ENCODE assay signal across 8 cellular contexts in the genomic region with DNA sequence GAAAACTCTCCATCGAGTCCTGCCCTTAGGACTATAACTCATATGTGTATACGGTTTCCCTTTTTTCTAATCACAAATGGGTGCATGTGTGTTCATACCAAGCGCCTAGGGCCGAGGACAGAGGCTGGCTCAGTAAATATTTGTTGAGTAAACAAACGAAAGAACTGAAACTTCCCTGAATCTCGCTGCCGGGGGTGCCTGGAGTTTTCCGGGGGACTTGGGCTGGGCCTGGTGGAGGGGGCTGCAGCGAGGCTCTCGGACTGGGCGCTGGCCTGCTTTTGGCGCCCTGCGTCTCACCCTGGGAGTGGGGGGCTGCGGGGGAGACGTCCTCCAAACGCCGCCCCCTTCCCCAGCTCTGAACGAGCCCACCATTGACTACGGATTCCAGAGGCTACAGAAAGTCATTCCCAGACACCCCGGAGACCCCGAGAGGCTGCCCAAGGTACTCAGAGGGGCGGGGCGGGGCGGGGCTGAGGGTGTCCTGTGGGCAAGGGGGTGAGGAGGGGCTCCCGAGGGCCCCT. TPM values are rescaled to one million over a fixed set of nuclear protein-coding genes. Genes with fewer than 3 reads are reported as not detected.
DNase-seq lines count a peak whose midpoint lies in the region; ATAC-seq and TF ChIP-seq lines count a peak whose summit lies in the region.

No MANE protein-coding gene starts in this region.

- POLR2A ChIA-PET in WTC11 (lab: Charles Lee): interaction anchor here (0.7 kb wide), 1 partner anchor 10 kb away, joined by 3 read pairs; no protein-coding TSS in a partner anchor

- H3K9me3 Mint-ChIP-seq in WTC11: no peaks in the 10 kb centered on the region
- H3K9me3 Mint-ChIP-seq in stimulated activated memory B cell treated with anti-CD40 and anti-IgM and Interleukin-4, amounts not matched to agents 10 μg/mL and 1 μg/mL and 100 μg/mL, for 72 hours: peaks cover 3% of the 10 kb centered on the region

- H3K4me1 Mint-ChIP-seq in WTC11: peaks cover 35% of the 10 kb centered on the region
- peaks cover 33% of the 10 kb centered on the region for H3K4me1 Mint-ChIP-seq in stimulated activated memory B cell treated with anti-CD40 and anti-IgM and Interleukin-4, amounts not matched to agents 10 μg/mL and 1 μg/mL and 100 μg/mL, for 72 hours

- H3K27me3 ChIP-seq in iPS DF 6.9 (ENCODE audit: control insufficient read depth, insufficient read depth, low read length) (peaks cover 47% of the 10 kb centered on the region), SJCRH30 (no peaks in the 10 kb centered on the region)

- H3K9me3 ChIP-seq in iPS DF 6.9 (ENCODE audit: control insufficient read depth, insufficient read depth, low read length): no peaks in the 10 kb centered on the region
- no peaks in the 10 kb centered on the region for H3K9me3 ChIP-seq in SJCRH30 (replicated peaks)

- H3K4me3 ChIP-seq in iPS DF 6.9 (ENCODE audit: low read length) (peak overlapping the region; percentile 51; the same call in 1 of the 2 replicates), SJCRH30 (no peak overlapping the region)

- H3K36me3 Mint-ChIP-seq in WTC11: no peaks in the 10 kb centered on the region
- no peaks in the 10 kb centered on the region for H3K36me3 Mint-ChIP-seq in stimulated activated memory B cell treated with anti-CD40 and anti-IgM and Interleukin-4, amounts not matched to agents 10 μg/mL and 1 μg/mL and 100 μg/mL, for 72 hours

- ATAC-seq in WTC11 (no peak), GM21825 (IDR thresholded peaks at IDR 0.05; ENCODE audit: unreplicated experiment) (no peak)
- ATAC-seq in stimulated activated memory B cell treated with anti-CD40 and anti-IgM and Interleukin-4, amounts not matched to agents 10 μg/mL and 1 μg/mL and 100 μg/mL, for 72 hours: no peak

- DNase-seq in NCI-H1417 (lab: John Stamatoyannopoulos, UW) (peak in 2 of 3 experiments; percentile 54 to 78), NCI-H1417 treated with DMSO at 0.1 percent for 48 hours (lab: John Stamatoyannopoulos, UW) (no peak), WTC11 (ENCODE audit: low spot score) (no peak), iPS DF 6.9 (ENCODE audit: low read depth, low spot score) (no peak), NCI-H2171 treated with DMSO at 0.1 percent for 48 hours (lab: John Stamatoyannopoulos, UW) (no peak), SJCRH30 (no peak)

- peak overlapping the region; percentile 72 for H3K4me3 Mint-ChIP-seq in WTC11
- H3K4me3 Mint-ChIP-seq in stimulated activated memory B cell treated with anti-CD40 and anti-IgM and Interleukin-4, amounts not matched to agents 10 μg/mL and 1 μg/mL and 100 μg/mL, for 72 hours: peak overlapping the region; percentile 32

- no peaks in the 10 kb centered on the region; the same call in 1 of the 2 replicates for H3K36me3 ChIP-seq in iPS DF 6.9 (ENCODE audit: control insufficient read depth, insufficient read depth, low read length)
- no peaks in the 10 kb centered on the region for H3K36me3 ChIP-seq in SJCRH30

- H3K27me3 Mint-ChIP-seq in WTC11 (ENCODE audit: low read depth): peaks cover 87% of the 10 kb centered on the region
- H3K27me3 Mint-ChIP-seq in stimulated activated memory B cell treated with anti-CD40 and anti-IgM and Interleukin-4, amounts not matched to agents 10 μg/mL and 1 μg/mL and 100 μg/mL, for 72 hours: peaks cover 58% of the 10 kb centered on the region

- H3K27ac Mint-ChIP-seq in WTC11: no peak overlapping the region
- no peak overlapping the region for H3K27ac Mint-ChIP-seq in stimulated activated memory B cell treated with anti-CD40 and anti-IgM and Interleukin-4, amounts not matched to agents 10 μg/mL and 1 μg/mL and 100 μg/mL, for 72 hours

- CTCF ChIA-PET in WTC11 (lab: Charles Lee): interaction anchor here (0.7 to 7.3 kb wide), 13 partner anchors 10 to 128 kb away, joined by 3 to 120 read pairs (median 7); a partner anchor contains a TSS

- no peak for TF ChIP-seq CTCF in WTC11 (IDR thresholded peaks at IDR 0.05)

- no peak overlapping the region for H3K27ac ChIP-seq in iPS DF 6.9 (ENCODE audit: low read length)
- no peak overlapping the region for H3K27ac ChIP-seq in SJCRH30

- H3K4me1 ChIP-seq in iPS DF 6.9 (ENCODE audit: control insufficient read depth, insufficient read depth, low read length): peaks cover 19% of the 10 kb centered on the region
- no peaks in the 10 kb centered on the region for H3K4me1 ChIP-seq in SJCRH30

- WGBS in iPS DF 6.9 (ENCODE audit: insufficient coverage, insufficient read length): no CpG with 5 or more reads among the region's 25 CpGs

TF ChIP-seq in WTC11, 78 proteins besides CTCF, POLR2A, EP300 and RAD21:
- TF ChIP-seq JAZF1 (CRISPR knock-in tag; IDR thresholded peaks at IDR 0.05): no peak
- TF ChIP-seq, protein P1, sequence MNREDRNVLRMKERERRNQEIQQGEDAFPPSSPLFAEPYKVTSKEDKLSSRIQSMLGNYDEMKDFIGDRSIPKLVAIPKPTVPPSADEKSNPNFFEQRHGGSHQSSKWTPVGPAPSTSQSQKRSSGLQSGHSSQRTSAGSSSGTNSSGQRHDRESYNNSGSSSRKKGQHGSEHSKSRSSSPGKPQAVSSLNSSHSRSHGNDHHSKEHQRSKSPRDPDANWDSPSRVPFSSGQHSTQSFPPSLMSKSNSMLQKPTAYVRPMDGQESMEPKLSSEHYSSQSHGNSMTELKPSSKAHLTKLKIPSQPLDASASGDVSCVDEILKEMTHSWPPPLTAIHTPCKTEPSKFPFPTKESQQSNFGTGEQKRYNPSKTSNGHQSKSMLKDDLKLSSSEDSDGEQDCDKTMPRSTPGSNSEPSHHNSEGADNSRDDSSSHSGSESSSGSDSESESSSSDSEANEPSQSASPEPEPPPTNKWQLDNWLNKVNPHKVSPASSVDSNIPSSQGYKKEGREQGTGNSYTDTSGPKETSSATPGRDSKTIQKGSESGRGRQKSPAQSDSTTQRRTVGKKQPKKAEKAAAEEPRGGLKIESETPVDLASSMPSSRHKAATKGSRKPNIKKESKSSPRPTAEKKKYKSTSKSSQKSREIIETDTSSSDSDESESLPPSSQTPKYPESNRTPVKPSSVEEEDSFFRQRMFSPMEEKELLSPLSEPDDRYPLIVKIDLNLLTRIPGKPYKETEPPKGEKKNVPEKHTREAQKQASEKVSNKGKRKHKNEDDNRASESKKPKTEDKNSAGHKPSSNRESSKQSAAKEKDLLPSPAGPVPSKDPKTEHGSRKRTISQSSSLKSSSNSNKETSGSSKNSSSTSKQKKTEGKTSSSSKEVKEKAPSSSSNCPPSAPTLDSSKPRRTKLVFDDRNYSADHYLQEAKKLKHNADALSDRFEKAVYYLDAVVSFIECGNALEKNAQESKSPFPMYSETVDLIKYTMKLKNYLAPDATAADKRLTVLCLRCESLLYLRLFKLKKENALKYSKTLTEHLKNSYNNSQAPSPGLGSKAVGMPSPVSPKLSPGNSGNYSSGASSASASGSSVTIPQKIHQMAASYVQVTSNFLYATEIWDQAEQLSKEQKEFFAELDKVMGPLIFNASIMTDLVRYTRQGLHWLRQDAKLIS (CRISPR knock-in tag; IDR thresholded peaks at IDR 0.05; ENCODE audit: borderline replicate concordance): no peak
- no peak for TF ChIP-seq KAT7 (CRISPR knock-in tag; IDR thresholded peaks at IDR 0.05; ENCODE audit: borderline replicate concordance)

RNA-seq across cellular contexts. Expression of a gene that starts 49.0 kb away (rescaled TPM):
- 51.2 to 57.1 TPM (median 54.6 TPM) in 3 replicates for total RNA-seq in WTC11 (2021)
- 0.10 and 0.12 TPM in 2 replicates for total RNA-seq in SJCRH30 (2014; rRNA removed; shearing (Covaris generic))

RNA-seq across cellular contexts. Expression of a gene that starts 58.8 kb away (rescaled TPM):
- total RNA-seq in WTC11 (2021): 2.7 to 5.0 TPM (median 3.2 TPM) in 3 replicates
- 2.6 and 5.2 TPM in 2 replicates for total RNA-seq in SJCRH30 (2014; rRNA removed; shearing (Covaris generic))

Comparison
In these comparisons a context has a peak if more than half of its experiments do, and no peak if none do; other contexts are left out.
1. DNase-seq: peak in NCI-H1417 (2 of 3); none in NCI-H1417 treated with DMSO at 0.1 percent for 48 hours (single experiment), WTC11 (single experiment), iPS DF 6.9 (single experiment), NCI-H2171 treated with DMSO at 0.1 percent for 48 hours (single experiment) and SJCRH30 (0 of 2).
2. RNA of a gene that starts 49.0 kb away (total RNA-seq): 51.2 to 57.1 TPM in WTC11; 0.10 to 0.12 TPM in SJCRH30; every median in the first group is over 10 times any median in the second.